1 cellular context compared by ENCODE assay signal in genomic region chr13:38180100-38180499, GRCh38.
TF ChIP-seq lines count a peak whose summit lies in the region.

No MANE protein-coding gene starts in this region.

TF ChIP-seq in IMR-90, 13 proteins besides CTCF, POLR2A, EP300 and RAD21:
- TF ChIP-seq MAZ (IDR thresholded peaks at IDR 0.05; ENCODE audit: borderline replicate concordance, low read depth, low read length) (no peak), NFE2L2 (IDR thresholded peaks at IDR 0.05; ENCODE audit: low read depth, low read length) (no peak), SMC3 (IDR thresholded peaks at IDR 0.05; ENCODE audit: low read depth, low read length) (no peak), MXI1 (IDR thresholded peaks at IDR 0.05; ENCODE audit: borderline replicate concordance, low read depth, low read length) (no peak), RFX5 (IDR thresholded peaks at IDR 0.05; ENCODE audit: low read depth, low read length) (no peak), USF2 (IDR thresholded peaks at IDR 0.05; ENCODE audit: low read depth, low read length) (no peak), MAFK (IDR thresholded peaks at IDR 0.05; ENCODE audit: low read depth, low read length) (no peak)
